ENCODE assay signal across 8 cellular contexts in genomic region chr11:6481012-6481923, GRCh38. TPM values are rescaled to one million over a fixed set of nuclear protein-coding genes. Genes with fewer than 3 reads are reported as not detected.
DNase-seq lines count a peak whose midpoint lies in the region; ATAC-seq, FAIRE-seq and TF ChIP-seq lines count a peak whose summit lies in the region.

TSS of gene ARFIP2 (minus strand) at chr11:6481331. CDS start at chr11:6480421, 910 bp downstream.
TSS of gene TIMM10B (plus strand) at chr11:6481501. CDS start at chr11:6481517, 16 bp downstream.

- intact Hi-C loops in esophagus muscularis mucosa (cut with DNase I) = no loop called here

- peak within 1 kb of the TSS; percentile 82 for H3K27ac ChIP-seq in KOPT-K1 (ENCODE audit: low read depth, low read length, poor library complexity, severe bottlenecking)
- H3K27ac ChIP-seq in esophagus muscularis mucosa (replicated peaks in 1 of 4) = peak within 1 kb of the TSS; percentile 91 to 92 (median 91)
- H3K27ac ChIP-seq in muscle layer of duodenum (ENCODE audit: low read length) = peak within 1 kb of the TSS; percentile 96

- peak within 1 kb of the TSS; percentile 87 for H3K27ac Mint-ChIP-seq in activated T-cell treated with anti-CD3 and anti-CD28 coated beads, Interleukin-2, amount 50 U/mL, for 72 hours

- no peaks in the 10 kb centered on the region for H3K9me3 Mint-ChIP-seq in activated T-cell treated with anti-CD3 and anti-CD28 coated beads, Interleukin-2, amount 50 U/mL, for 72 hours

- peak; percentile 77 for FAIRE-seq in RCC 7860 (lab: Jason Lieb, UNC)

- H3K9me3 ChIP-seq in KOPT-K1 (ENCODE audit: insufficient read depth, low read length, poor library complexity, severe bottlenecking) (no peaks in the 10 kb centered on the region), esophagus muscularis mucosa (no peaks in the 10 kb centered on the region), muscle layer of duodenum (ENCODE audit: control insufficient read depth in 1 of 2, low read length in 2 of 2) (no peaks in the 10 kb centered on the region)

- peak within 1 kb of the TSS; percentile 62 to 82 (median 77) for H3K4me3 ChIP-seq in esophagus muscularis mucosa
- H3K4me3 ChIP-seq in muscle layer of duodenum (ENCODE audit: low read depth in 1 of 2, low read length in 2 of 2) = peak within 1 kb of the TSS; percentile 78 to 93

- 0% methylated on average over 39 of the region's 66 CpGs for WGBS in esophagus muscularis mucosa

- H3K27me3 ChIP-seq in esophagus muscularis mucosa = no peaks in the 10 kb centered on the region
- no peaks in the 10 kb centered on the region for H3K27me3 ChIP-seq in muscle layer of duodenum (ENCODE audit: low read depth, low read length)

- ATAC-seq in GM21786 (IDR thresholded peaks at IDR 0.05; ENCODE audit: unreplicated experiment) = peak; percentile 99
- peak; percentile 99 for ATAC-seq in activated T-cell treated with anti-CD3 and anti-CD28 coated beads, Interleukin-2, amount 50 U/mL, for 72 hours (replicated peaks in 1 of 2)

- H3K36me3 ChIP-seq in KOPT-K1 (ENCODE audit: insufficient read depth, low read length) (peaks cover 76% of the 10 kb centered on the region), esophagus muscularis mucosa (peaks cover 18 to 74% (median 65%) of the 10 kb centered on the region in 4 donors), muscle layer of duodenum (ENCODE audit: control insufficient read depth in 1 of 2, insufficient read depth in 2 of 2, low read length in 2 of 2) (peaks cover 52 to 53% of the 10 kb centered on the region in 2 donors)

- TF ChIP-seq EP300 in esophagus muscularis mucosa (IDR thresholded peaks at IDR 0.05) = no peak

- DNase-seq in DMS79 (lab: John Stamatoyannopoulos, UW) (peak; percentile 94), RCC 7860 (ENCODE audit: low spot score) (peak; percentile 90), esophagus muscularis mucosa (ENCODE audit: extremely low spot score) (peak; percentile 99)
- DNase-seq in activated T-cell treated with anti-CD3 and anti-CD28 coated beads, Interleukin-2, amount 50 U/mL, for 72 hours = peak; percentile 97 to 99
- DNase-seq in stimulated activated CD8-positive, alpha-beta memory T cell treated with anti-CD3 and anti-CD28 coated beads, Interleukin-7, amount 100 ng/mL, for 4 hours (ENCODE audit: low read depth in 2 of 2) = peak; percentile 95 to 97

- TF ChIP-seq POLR2A in esophagus muscularis mucosa (IDR thresholded peaks at IDR 0.05; ENCODE audit: low read depth) = peak; percentile 68

- peaks cover 20 to 46% (median 34%) of the 10 kb centered on the region in 4 donors for H3K4me1 ChIP-seq in esophagus muscularis mucosa
- H3K4me1 ChIP-seq in muscle layer of duodenum (ENCODE audit: control insufficient read depth in 1 of 2, insufficient read depth in 2 of 2, low read length in 2 of 2) = peaks cover 8 to 30% of the 10 kb centered on the region in 2 donors

- H3K4me1 Mint-ChIP-seq in activated T-cell treated with anti-CD3 and anti-CD28 coated beads, Interleukin-2, amount 50 U/mL, for 72 hours (ENCODE audit: low read depth) = peaks cover 40% of the 10 kb centered on the region

- H3K36me3 Mint-ChIP-seq in activated T-cell treated with anti-CD3 and anti-CD28 coated beads, Interleukin-2, amount 50 U/mL, for 72 hours (ENCODE audit: insufficient read depth in 2 of 2) = peaks cover 7 to 10% of the 10 kb centered on the region in 2 donors

- TF ChIP-seq CTCF in esophagus muscularis mucosa (IDR thresholded peaks at IDR 0.05) = peak in 1 of 3 experiments; percentile 20

- H3K27me3 Mint-ChIP-seq in activated T-cell treated with anti-CD3 and anti-CD28 coated beads, Interleukin-2, amount 50 U/mL, for 72 hours (ENCODE audit: low read depth) = no peaks in the 10 kb centered on the region

- H3K4me3 Mint-ChIP-seq in activated T-cell treated with anti-CD3 and anti-CD28 coated beads, Interleukin-2, amount 50 U/mL, for 72 hours = peak within 1 kb of the TSS; percentile 94

RNA-seq across cellular contexts. Expression of gene ARFIP2, which starts in this region (rescaled TPM):
- 10 to 100 TPM; 45.9 to 48.2 TPM for total RNA-seq in activated T-cell treated with anti-CD3 and anti-CD28 coated beads, Interleukin-2, amount 50 U/mL, for 72 hours
- total RNA-seq in esophagus muscularis mucosa = 10 to 100 TPM; 43.9 to 51.2 (median 48.6) TPM

RNA-seq across cellular contexts. Expression of gene TIMM10B, which starts in this region (rescaled TPM):
- 10 to 100 TPM; 32.7 to 35.1 TPM for total RNA-seq in activated T-cell treated with anti-CD3 and anti-CD28 coated beads, Interleukin-2, amount 50 U/mL, for 72 hours
- total RNA-seq in esophagus muscularis mucosa = 10 to 100 TPM; 41.1 to 45.1 (median 42.7) TPM

Comparison
In these comparisons a context has a peak if more than half of its experiments do, and no peak if none do; other contexts are left out.
1. Peak in every context shown above with its lines: DNase-seq, ATAC-seq, H3K4me3 ChIP-seq and H3K27ac ChIP-seq.